Comparison of ENCODE assay signal across 9 cellular contexts in the genomic region with DNA sequence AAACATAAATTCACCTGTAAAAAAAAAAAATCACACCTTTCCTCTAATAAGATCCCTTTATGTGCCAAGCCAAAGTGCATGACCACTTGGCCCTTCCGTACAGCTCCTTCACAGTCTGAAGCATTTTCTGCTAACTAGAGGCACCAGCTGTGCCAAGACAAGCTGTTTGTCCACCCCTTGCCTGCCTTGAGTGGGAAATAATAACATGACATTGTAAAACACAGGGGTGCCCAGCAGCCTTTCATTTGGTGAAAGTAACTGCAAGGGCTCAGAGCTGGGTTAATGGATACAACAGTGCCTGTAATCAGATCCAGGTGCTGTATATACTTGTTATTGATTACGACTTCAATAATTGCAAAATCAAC. TPM values are rescaled to one million over a fixed set of nuclear protein-coding genes. Genes with fewer than 3 reads are reported as not detected.
DNase-seq lines count a peak whose midpoint lies in the region; ATAC-seq and TF ChIP-seq lines count a peak whose summit lies in the region.
"Had no signal": no experiment of that assay in that cellular context is flagged by ENCODE, and none has a peak within 500 bp of the region (broad histone marks: within the 10 kb centered on the region; RNA-seq: fewer than 3 reads in every experiment).

No MANE protein-coding gene starts in this region.

- H4K20me1 ChIP-seq in MM.1S (ENCODE audit: insufficient read depth, low read length): no peaks in the 10 kb centered on the region

- H3K79me2 ChIP-seq in MM.1S (ENCODE audit: low read length): no peaks in the 10 kb centered on the region

- H3K4me3 ChIP-seq in MM.1S (ENCODE audit: low read length): no peak overlapping the region
- no peak overlapping the region for H3K4me3 ChIP-seq in foreskin fibroblast (ENCODE audit: low read depth in 1 of 2, low read length in 2 of 2)

- H3K27ac ChIP-seq in MM.1S (ENCODE audit: low read length): peak overlapping the region; percentile 68; the same call in 1 of the 2 replicates

- no peak for TF ChIP-seq CTCF in MM.1S (IDR thresholded peaks at IDR 0.05; ENCODE audit: low read length)
- no peak for TF ChIP-seq CTCF in foreskin fibroblast (IDR thresholded peaks at IDR 0.05; ENCODE audit: low read depth, low read length)

- H2AFZ ChIP-seq in MM.1S (ENCODE audit: low read length): no peak overlapping the region

- peaks cover 12% of the 10 kb centered on the region for H3K36me3 Mint-ChIP-seq in natural killer cell treated with Interleukin-12 subunit alpha and Interleukin-12 subunit beta and Interleukin-15 and Interleukin-18, amount 100 ng/mL, for 72 hours

- H3K36me3 ChIP-seq in MM.1S (replicated peaks; ENCODE audit: insufficient read depth, low read length): no peaks in the 10 kb centered on the region

- no peaks in the 10 kb centered on the region for H3K9me3 Mint-ChIP-seq in natural killer cell treated with Interleukin-12 subunit alpha and Interleukin-12 subunit beta and Interleukin-15 and Interleukin-18, amount 100 ng/mL, for 72 hours

- H3K4me2 ChIP-seq in MM.1S (ENCODE audit: low read depth, low read length): peak overlapping the region; percentile 77

- H3K27me3 Mint-ChIP-seq in natural killer cell treated with Interleukin-12 subunit alpha and Interleukin-12 subunit beta and Interleukin-15 and Interleukin-18, amount 100 ng/mL, for 72 hours: no peaks in the 10 kb centered on the region

- H3K9me3 ChIP-seq in MM.1S (replicated peaks; ENCODE audit: insufficient read depth, low read length): no peaks in the 10 kb centered on the region

- peak overlapping the region; percentile 68 to 79 for H3K27ac Mint-ChIP-seq in natural killer cell treated with Interleukin-12 subunit alpha and Interleukin-12 subunit beta and Interleukin-15 and Interleukin-18, amount 100 ng/mL, for 72 hours

- H3K27me3 ChIP-seq in MM.1S (replicated peaks; ENCODE audit: insufficient read depth, low read length): no peaks in the 10 kb centered on the region

- peaks cover 10% of the 10 kb centered on the region for H3F3A ChIP-seq in MM.1S (ENCODE audit: insufficient read depth, low read length)

- ATAC-seq in GM21717 (IDR thresholded peaks at IDR 0.05; ENCODE audit: unreplicated experiment): peak; percentile 18
- no peak for ATAC-seq in natural killer cell treated with Interleukin-12 subunit alpha and Interleukin-12 subunit beta and Interleukin-15 and Interleukin-18, amount 100 ng/mL, for 72 hours

- H3K9me2 ChIP-seq in MM.1S (replicated peaks; ENCODE audit: insufficient read depth, low read length): no peaks in the 10 kb centered on the region

- peaks cover 50% of the 10 kb centered on the region for H3K4me1 ChIP-seq in MM.1S (ENCODE audit: low read length)

- H3K9ac ChIP-seq in MM.1S (ENCODE audit: low read length): peak overlapping the region; percentile 35; the same call in 1 of the 2 replicates

- in situ Hi-C loops in KBM-7 (cut with MboI; ENCODE audit: low pct_unique_long_range_greater_than_20kb, low sequenced_read_pairs): no loop called here

- DNase-seq in NCI-H2107 treated with DMSO at 0.1 percent for 48 hours (lab: John Stamatoyannopoulos, UW; ENCODE audit: unreplicated experiment): peak; percentile 3
- DNase-seq in NCI-H2107 (lab: John Stamatoyannopoulos, UW): no peak
- no peak for DNase-seq in MM.1S
- no peak for DNase-seq in natural killer cell treated with Interleukin-12 subunit alpha and Interleukin-12 subunit beta and Interleukin-15 and Interleukin-18, amount 100 ng/mL, for 72 hours (ENCODE audit: low spot score)
- no peak for DNase-seq in KBM-7
- no peak for DNase-seq in foreskin fibroblast
- DNase-seq in NCI-H446 treated with DMSO at 0.1 percent for 48 hours (lab: John Stamatoyannopoulos, UW): no peak
- DNase-seq: anterior cingulate cortex had no signal

- peak overlapping the region; percentile 68 for H3K4me3 Mint-ChIP-seq in natural killer cell treated with Interleukin-12 subunit alpha and Interleukin-12 subunit beta and Interleukin-15 and Interleukin-18, amount 100 ng/mL, for 72 hours

- peaks cover 35 to 50% of the 10 kb centered on the region in 2 donors for H3K4me1 Mint-ChIP-seq in natural killer cell treated with Interleukin-12 subunit alpha and Interleukin-12 subunit beta and Interleukin-15 and Interleukin-18, amount 100 ng/mL, for 72 hours (ENCODE audit: low read depth in 2 of 2)

RNA-seq across cellular contexts. Expression of gene DDIAS, which starts 59.2 kb away (rescaled TPM):
- total RNA-seq in natural killer cell treated with Interleukin-12 subunit alpha and Interleukin-12 subunit beta and Interleukin-15 and Interleukin-18, amount 100 ng/mL, for 72 hours: 10 to 100 TPM; 11.3 to 29.1 TPM
